In the genomic region with DNA sequence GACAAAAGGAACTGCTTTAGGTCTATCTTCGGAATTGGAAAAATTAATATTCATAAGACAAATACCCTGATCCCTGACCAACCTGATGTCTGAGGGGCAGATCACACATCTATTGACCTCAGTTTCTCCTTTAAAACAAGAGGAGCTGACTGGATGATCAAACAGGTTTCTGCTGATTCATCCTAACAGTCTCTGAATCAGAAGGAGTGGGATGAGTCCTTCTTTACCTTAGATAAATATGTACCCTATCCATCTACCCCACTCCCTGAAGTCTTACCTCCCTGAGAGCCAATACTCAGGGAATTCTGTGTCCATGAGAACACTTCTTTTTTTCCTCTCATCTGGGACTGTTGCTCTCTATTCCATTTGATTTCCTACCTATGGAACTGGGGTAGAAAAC, we compare ENCODE assay signal across 1 cellular context.
TF ChIP-seq lines count a peak whose summit lies in the region.

No MANE protein-coding gene starts in this region.

TF ChIP-seq in HCT116, 20 proteins besides CTCF, POLR2A, EP300 and RAD21 (continued from another document):
- TF ChIP-seq CBX3 (IDR thresholded peaks at IDR 0.05; ENCODE audit: low read depth), result no peak
- TF ChIP-seq EGR1 (IDR thresholded peaks at IDR 0.05; ENCODE audit: low read depth), result no peak
- no peak for TF ChIP-seq ZNF274 (IDR thresholded peaks at IDR 0.05; ENCODE audit: low read depth, low read length)
- no peak for TF ChIP-seq ATF3 (IDR thresholded peaks at IDR 0.05)
